ENCODE assay signal across 8 cellular contexts in genomic region chr2:211745295-211746097, GRCh38.
DNase-seq lines count a peak whose midpoint lies in the region; ATAC-seq and TF ChIP-seq lines count a peak whose summit lies in the region.

No MANE protein-coding gene starts in this region.

- H4K20me1 ChIP-seq in MM.1S (ENCODE audit: insufficient read depth, low read length): no peaks in the 10 kb centered on the region

- H3K27ac ChIP-seq in MM.1S (ENCODE audit: low read length) (no peak overlapping the region), RWPE1 (no peak overlapping the region), lower lobe of right lung (no peak overlapping the region)

- no peaks in the 10 kb centered on the region for H3F3A ChIP-seq in MM.1S (ENCODE audit: insufficient read depth, low read length)

- intact Hi-C loops in lower lobe of right lung (cut with DNase I) (no loop called here), posterior vena cava (cut with DNase I) (loop anchor here (10.0 kb wide), 2 partner anchors 809 to 829 kb away; no protein-coding TSS in a partner anchor)

- H3K79me2 ChIP-seq in MM.1S (ENCODE audit: low read length): no peaks in the 10 kb centered on the region

- H3K4me1 ChIP-seq in MM.1S (ENCODE audit: low read length) (no peaks in the 10 kb centered on the region), lower lobe of right lung (no peaks in the 10 kb centered on the region)

- TF ChIP-seq CTCF in AG10803 (conservative IDR thresholded peaks at IDR 0.05; ENCODE audit: low read length): peak; percentile 94
- TF ChIP-seq CTCF in GM13976 (IDR thresholded peaks at IDR 0.05; ENCODE audit: borderline replicate concordance, control extremely low read depth, extremely low read depth, insufficient read depth, missing control alignments): peak; percentile 77
- TF ChIP-seq CTCF in MM.1S (IDR thresholded peaks at IDR 0.05; ENCODE audit: low read length): peak; percentile 85
- TF ChIP-seq CTCF in RWPE1 (conservative IDR thresholded peaks at IDR 0.05; ENCODE audit: low read depth): peak; percentile 67
- peak; percentile 83 for TF ChIP-seq CTCF in lower lobe of right lung (IDR thresholded peaks at IDR 0.05)

- ATAC-seq in HG02623 (IDR thresholded peaks at IDR 0.05; ENCODE audit: unreplicated experiment) (peak; percentile 99), lower lobe of right lung (peak; percentile 80 to 89)

- POLR2A ChIA-PET in RWPE1 (lab: Yijun Ruan, JAX; ENCODE audit: low non-redundant PET): no interaction called here

- no peak overlapping the region for H3K9ac ChIP-seq in MM.1S (ENCODE audit: low read length)

- H2AFZ ChIP-seq in MM.1S (ENCODE audit: low read length): 0 out of 2 replicates have a peak overlapping the region, but pooled peaks have one; percentile 8

- H3K36me3 ChIP-seq in MM.1S (replicated peaks; ENCODE audit: insufficient read depth, low read length): no peaks in the 10 kb centered on the region
- no peaks in the 10 kb centered on the region for H3K36me3 ChIP-seq in lower lobe of right lung

- CTCF ChIA-PET in RWPE1 (lab: Yijun Ruan, JAX): interaction anchor here (0.6 to 1.7 kb wide), 12 partner anchors 10 to 832 kb away, joined by 3 to 6 read pairs (median 4); no protein-coding TSS in a partner anchor

- H3K27me3 ChIP-seq in MM.1S (replicated peaks; ENCODE audit: insufficient read depth, low read length): no peaks in the 10 kb centered on the region
- H3K27me3 ChIP-seq in lower lobe of right lung (ENCODE audit: low read depth): no peaks in the 10 kb centered on the region

- no peaks in the 10 kb centered on the region for H3K9me2 ChIP-seq in MM.1S (replicated peaks; ENCODE audit: insufficient read depth, low read length)

- in situ Hi-C loops in GM13976 (cut with MboI; ENCODE audit: low sequenced_read_pairs, unreplicated experiment): no loop called here

- no peaks in the 10 kb centered on the region for H3K9me3 ChIP-seq in MM.1S (replicated peaks; ENCODE audit: insufficient read depth, low read length)
- no peaks in the 10 kb centered on the region for H3K9me3 ChIP-seq in lower lobe of right lung

- DNase-seq in AG10803 (ENCODE audit: low read depth) (peak; percentile 50), GM13976 (ENCODE audit: low spot score) (peak; percentile 52), MM.1S (peak; percentile 74), RWPE1 (ENCODE audit: low spot score) (peak; percentile 56), dermis blood vessel endothelial cell (peak; percentile 77), lower lobe of right lung (no peak), posterior vena cava (ENCODE audit: low spot score) (no peak)

- H3K4me2 ChIP-seq in MM.1S (ENCODE audit: low read depth, low read length): no peak overlapping the region; the same call in 1 of the 2 replicates

- H3K4me3 ChIP-seq in AG10803 (ENCODE audit: low read length) (no peak overlapping the region), MM.1S (ENCODE audit: low read length) (no peak overlapping the region), lower lobe of right lung (no peak overlapping the region)

Comparison
In these comparisons a context has a peak if more than half of its experiments do, and no peak if none do; other contexts are left out.
1. DNase-seq: peak in AG10803 (single experiment), GM13976 (single experiment), MM.1S (single experiment), RWPE1 (single experiment) and dermis blood vessel endothelial cell (single experiment); none in lower lobe of right lung (single experiment) and posterior vena cava (single experiment).
2. Peak in every context shown above with its lines, with median percentiles within 50 percentile points of each other: CTCF ChIP-seq.